Comparison of ENCODE assay signal across 8 cellular contexts in genomic region chr10:47870887-47871286, GRCh38. TPM values are rescaled to one million over a fixed set of nuclear protein-coding genes. Genes with fewer than 3 reads are reported as not detected.
"Had no signal": no experiment of that assay in that cellular context is flagged by ENCODE, and none has a peak within 500 bp of the region (broad histone marks: within the 10 kb centered on the region; RNA-seq: fewer than 3 reads in every experiment).

No MANE protein-coding gene starts in this region.

RNA-seq across cellular contexts. Expression of gene NPY4R2, which starts 47.6 kb away (rescaled TPM):
- total RNA-seq: OCI-LY7, PC-3, PC-9, Right ventricle myocardium inferior, Right ventricle myocardium superior, RPMI7951, SJCRH30, SK-MEL-5 had no signal
